ENCODE assay signal across 8 cellular contexts in the genomic region with DNA sequence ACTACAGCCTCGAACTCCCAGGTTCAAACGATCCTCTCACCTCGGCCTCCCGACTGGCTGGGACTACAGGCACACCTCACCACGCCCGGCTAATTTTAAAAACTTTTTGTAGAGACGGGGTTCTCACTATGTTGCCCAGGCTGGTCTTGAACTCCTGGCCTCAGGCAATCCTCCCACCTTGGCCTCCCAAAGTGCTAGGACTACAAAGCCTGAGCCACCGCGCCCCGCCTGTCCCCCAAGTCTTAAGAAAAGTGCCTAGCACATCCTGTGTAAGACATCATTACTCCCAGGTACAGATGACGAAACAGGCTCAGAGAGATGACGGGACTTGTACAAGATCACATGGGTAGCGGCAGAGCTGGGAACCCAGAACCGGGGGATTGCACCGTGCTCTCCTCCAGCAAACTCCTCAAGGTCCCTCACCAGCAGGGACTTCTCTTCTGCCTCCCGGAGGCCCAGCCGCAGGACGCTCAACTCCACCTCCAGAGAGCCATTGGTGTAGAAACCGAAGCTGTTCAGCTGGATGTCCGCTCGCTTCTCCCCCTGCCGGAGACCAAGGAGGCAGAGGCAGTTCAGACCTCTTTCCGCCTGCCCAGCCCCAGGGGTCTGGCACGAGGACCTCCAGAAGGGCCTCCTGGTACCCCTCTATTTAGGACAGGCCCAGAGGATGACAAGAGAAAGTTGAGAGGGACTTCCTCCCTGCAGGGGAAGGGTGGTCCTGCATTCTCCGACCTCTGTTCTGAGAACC. TPM values are rescaled to one million over a fixed set of nuclear protein-coding genes. Genes with fewer than 3 reads are reported as not detected.
DNase-seq lines count a peak whose midpoint lies in the region; ATAC-seq and TF ChIP-seq lines count a peak whose summit lies in the region.

No MANE protein-coding gene starts in this region.

- H3K4me3 ChIP-seq in HUES6 (ENCODE audit: low read depth, low read length) (peak overlapping the region; percentile 87), osteoblast (ENCODE audit: insufficient read depth, low read length) (peak overlapping the region; percentile 93)

- TF ChIP-seq CTCF in osteoblast (IDR thresholded peaks at IDR 0.05; ENCODE audit: extremely low read depth, low read depth, low read length) (peak; percentile 79), type B pancreatic cell (conservative IDR thresholded peaks at IDR 0.05) (peak; percentile 73)

- peak overlapping the region; percentile 96 for H3K27ac Mint-ChIP-seq in activated naive CD8-positive, alpha-beta T cell
- H3K27ac Mint-ChIP-seq in type B pancreatic cell: peak overlapping the region; percentile 93

- H3K4me1 Mint-ChIP-seq in activated naive CD8-positive, alpha-beta T cell (ENCODE audit: low read depth): peaks cover 30% of the 10 kb centered on the region
- H3K4me1 Mint-ChIP-seq in type B pancreatic cell (ENCODE audit: unreplicated experiment): peaks cover 24% of the 10 kb centered on the region

- no peaks in the 10 kb centered on the region for H3K27me3 Mint-ChIP-seq in activated naive CD8-positive, alpha-beta T cell
- H3K27me3 Mint-ChIP-seq in type B pancreatic cell: no peaks in the 10 kb centered on the region

- peaks cover 4% of the 10 kb centered on the region for H4K20me1 ChIP-seq in osteoblast (ENCODE audit: insufficient read depth, low read length)

- H3K9ac ChIP-seq in HUES6 (ENCODE audit: low read length): peak overlapping the region; percentile 91

- peaks cover 22% of the 10 kb centered on the region for H3K36me3 ChIP-seq in HUES6 (ENCODE audit: control insufficient read depth, insufficient read depth, low read length)
- no peaks in the 10 kb centered on the region for H3K36me3 ChIP-seq in osteoblast (ENCODE audit: insufficient read depth, low read length)

- DNase-seq in DMS 273 treated with DMSO at 0.1 percent for 48 hours (lab: John Stamatoyannopoulos, UW) (peak; percentile 42), Right ventricle myocardium inferior (ENCODE audit: missing footprints) (peak; percentile 85), osteoblast (ENCODE audit: insufficient read length, low spot score, missing footprints) (peak; percentile 100), type B pancreatic cell (ENCODE audit: extremely low spot score, unreplicated experiment) (no peak)

- peak overlapping the region; percentile 97 for H3K4me3 Mint-ChIP-seq in activated naive CD8-positive, alpha-beta T cell
- H3K4me3 Mint-ChIP-seq in type B pancreatic cell: peak overlapping the region; percentile 96

- H3K27ac ChIP-seq in HUES6 (ENCODE audit: low read depth, low read length): peak overlapping the region; percentile 99; the same call in 1 of the 2 replicates
- peak overlapping the region; percentile 84 for H3K27ac ChIP-seq in osteoblast (ENCODE audit: low read depth, low read length)

- H3K9me3 ChIP-seq in HUES6 (ENCODE audit: control insufficient read depth, insufficient read depth, low read depth, low read length): no peaks in the 10 kb centered on the region
- H3K9me3 ChIP-seq in osteoblast (ENCODE audit: low read depth, low read length): no peaks in the 10 kb centered on the region

- intact Hi-C loops in Right ventricle myocardium inferior (cut with DNase I): loop anchor here (2.0 kb wide), 2 partner anchors 126 to 220 kb away; no protein-coding TSS in a partner anchor

- H3K4me1 ChIP-seq in HUES6 (ENCODE audit: control insufficient read depth, insufficient read depth, low read length) (peaks cover 33% of the 10 kb centered on the region), osteoblast (ENCODE audit: insufficient read depth, low read length) (peaks cover 27% of the 10 kb centered on the region)

- ATAC-seq in SK-N-SH treated with all-trans-retinoic acid at 6 μM for 48 hours: peak; percentile 61
- ATAC-seq in Right ventricle myocardium inferior: peak; percentile 10
- ATAC-seq in HG03175 (IDR thresholded peaks at IDR 0.05; ENCODE audit: unreplicated experiment): no peak

- no peaks in the 10 kb centered on the region for H3K9me3 Mint-ChIP-seq in activated naive CD8-positive, alpha-beta T cell (ENCODE audit: low read depth)
- no peaks in the 10 kb centered on the region for H3K9me3 Mint-ChIP-seq in type B pancreatic cell

- H2AFZ ChIP-seq in osteoblast (ENCODE audit: low read length): peak overlapping the region; percentile 92

- H3K36me3 Mint-ChIP-seq in activated naive CD8-positive, alpha-beta T cell: peaks cover 6% of the 10 kb centered on the region
- H3K36me3 Mint-ChIP-seq in type B pancreatic cell: no peaks in the 10 kb centered on the region

- H3K4me2 ChIP-seq in osteoblast (ENCODE audit: insufficient read depth, low read length): peak overlapping the region; percentile 83

- peaks cover 22% of the 10 kb centered on the region for H3K79me2 ChIP-seq in osteoblast (ENCODE audit: insufficient read depth, low read length)

- no peaks in the 10 kb centered on the region for H3K27me3 ChIP-seq in HUES6 (ENCODE audit: control insufficient read depth, insufficient read depth, low read length)
- no peaks in the 10 kb centered on the region for H3K27me3 ChIP-seq in osteoblast (ENCODE audit: insufficient read depth, low read length)

TF ChIP-seq in SK-N-SH treated with all-trans-retinoic acid at 6 μM for 48 hours, 23 proteins besides CTCF, POLR2A, EP300 and RAD21:
- TF ChIP-seq, protein P1, sequence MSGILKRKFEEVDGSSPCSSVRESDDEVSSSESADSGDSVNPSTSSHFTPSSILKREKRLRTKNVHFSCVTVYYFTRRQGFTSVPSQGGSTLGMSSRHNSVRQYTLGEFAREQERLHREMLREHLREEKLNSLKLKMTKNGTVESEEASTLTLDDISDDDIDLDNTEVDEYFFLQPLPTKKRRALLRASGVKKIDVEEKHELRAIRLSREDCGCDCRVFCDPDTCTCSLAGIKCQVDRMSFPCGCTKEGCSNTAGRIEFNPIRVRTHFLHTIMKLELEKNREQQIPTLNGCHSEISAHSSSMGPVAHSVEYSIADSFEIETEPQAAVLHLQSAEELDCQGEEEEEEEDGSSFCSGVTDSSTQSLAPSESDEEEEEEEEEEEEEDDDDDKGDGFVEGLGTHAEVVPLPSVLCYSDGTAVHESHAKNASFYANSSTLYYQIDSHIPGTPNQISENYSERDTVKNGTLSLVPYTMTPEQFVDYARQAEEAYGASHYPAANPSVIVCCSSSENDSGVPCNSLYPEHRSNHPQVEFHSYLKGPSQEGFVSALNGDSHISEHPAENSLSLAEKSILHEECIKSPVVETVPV (CRISPR knock-in tag; IDR thresholded peaks at IDR 0.05): no peak
- no peak for TF ChIP-seq OSR1 (CRISPR knock-in tag; IDR thresholded peaks at IDR 0.05)
- no peak for TF ChIP-seq CSDC2 (CRISPR knock-in tag; IDR thresholded peaks at IDR 0.05)
- no peak for TF ChIP-seq ARNTL (CRISPR knock-in tag; IDR thresholded peaks at IDR 0.05; ENCODE audit: borderline replicate concordance, low read depth)
- no peak for TF ChIP-seq ZFP30 (CRISPR knock-in tag; IDR thresholded peaks at IDR 0.05)
- TF ChIP-seq GLIS3 (CRISPR knock-in tag; IDR thresholded peaks at IDR 0.05): no peak
- TF ChIP-seq, protein P2, sequence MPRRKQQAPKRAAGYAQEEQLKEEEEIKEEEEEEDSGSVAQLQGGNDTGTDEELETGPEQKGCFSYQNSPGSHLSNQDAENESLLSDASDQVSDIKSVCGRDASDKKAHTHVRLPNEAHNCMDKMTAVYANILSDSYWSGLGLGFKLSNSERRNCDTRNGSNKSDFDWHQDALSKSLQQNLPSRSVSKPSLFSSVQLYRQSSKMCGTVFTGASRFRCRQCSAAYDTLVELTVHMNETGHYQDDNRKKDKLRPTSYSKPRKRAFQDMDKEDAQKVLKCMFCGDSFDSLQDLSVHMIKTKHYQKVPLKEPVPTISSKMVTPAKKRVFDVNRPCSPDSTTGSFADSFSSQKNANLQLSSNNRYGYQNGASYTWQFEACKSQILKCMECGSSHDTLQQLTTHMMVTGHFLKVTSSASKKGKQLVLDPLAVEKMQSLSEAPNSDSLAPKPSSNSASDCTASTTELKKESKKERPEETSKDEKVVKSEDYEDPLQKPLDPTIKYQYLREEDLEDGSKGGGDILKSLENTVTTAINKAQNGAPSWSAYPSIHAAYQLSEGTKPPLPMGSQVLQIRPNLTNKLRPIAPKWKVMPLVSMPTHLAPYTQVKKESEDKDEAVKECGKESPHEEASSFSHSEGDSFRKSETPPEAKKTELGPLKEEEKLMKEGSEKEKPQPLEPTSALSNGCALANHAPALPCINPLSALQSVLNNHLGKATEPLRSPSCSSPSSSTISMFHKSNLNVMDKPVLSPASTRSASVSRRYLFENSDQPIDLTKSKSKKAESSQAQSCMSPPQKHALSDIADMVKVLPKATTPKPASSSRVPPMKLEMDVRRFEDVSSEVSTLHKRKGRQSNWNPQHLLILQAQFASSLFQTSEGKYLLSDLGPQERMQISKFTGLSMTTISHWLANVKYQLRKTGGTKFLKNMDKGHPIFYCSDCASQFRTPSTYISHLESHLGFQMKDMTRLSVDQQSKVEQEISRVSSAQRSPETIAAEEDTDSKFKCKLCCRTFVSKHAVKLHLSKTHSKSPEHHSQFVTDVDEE (CRISPR knock-in tag; IDR thresholded peaks at IDR 0.05): no peak
- TF ChIP-seq PPARA (CRISPR knock-in tag; IDR thresholded peaks at IDR 0.05; ENCODE audit: borderline replicate concordance): no peak
- peak; percentile 97 for TF ChIP-seq ZFP3 (CRISPR knock-in tag; IDR thresholded peaks at IDR 0.05)
TF ChIP-seq in SK-N-SH treated with all-trans-retinoic acid at 6 μM for 48 hours: peak in this region for 1.

RNA-seq across cellular contexts. Expression of a gene that starts 1.0 kb away (rescaled TPM):
- total RNA-seq in Right ventricle myocardium inferior (23.9 TPM), osteoblast (42.3 and 52.2 TPM in 2 replicates), type B pancreatic cell (ENCODE audit: low replicate concordance) (55.4 and 56.1 TPM in 2 replicates)

RNA-seq across cellular contexts. Expression of a gene that starts 3.1 kb away (rescaled TPM):
- total RNA-seq in Right ventricle myocardium inferior: 147 TPM
- total RNA-seq in osteoblast: 32.4 and 36.2 TPM in 2 replicates
- total RNA-seq in type B pancreatic cell (ENCODE audit: low replicate concordance): 35.1 and 42.3 TPM in 2 replicates

RNA-seq across cellular contexts. Expression of a gene that starts 15.9 kb away (rescaled TPM):
- 482 TPM for total RNA-seq in Right ventricle myocardium inferior
- 5.0 and 14.1 TPM in 2 replicates for total RNA-seq in osteoblast
- 8.2 and 14.2 TPM in 2 replicates for total RNA-seq in type B pancreatic cell (ENCODE audit: low replicate concordance)

RNA-seq across cellular contexts. Expression of a gene that starts 30.9 kb away (rescaled TPM):
- total RNA-seq in Right ventricle myocardium inferior (not detected), osteoblast (not detected in 2 replicates), type B pancreatic cell (ENCODE audit: low replicate concordance) (17.4 and 47.5 TPM in 2 replicates)

RNA-seq across cellular contexts. Expression of a gene that starts 36.2 kb away (rescaled TPM):
- total RNA-seq in Right ventricle myocardium inferior (3.1 TPM), osteoblast (0.36 TPM in 1 of 2 replicates, not detected in the other), type B pancreatic cell (ENCODE audit: low replicate concordance) (not detected in 2 replicates)

Comparison
In these comparisons a context has a peak if more than half of its experiments do, and no peak if none do; other contexts are left out.
1. RNA of a gene that starts 15.9 kb away (total RNA-seq): 482 TPM in Right ventricle myocardium inferior (single experiment); 5.0 to 14.1 TPM in osteoblast and 8.2 to 14.2 TPM in type B pancreatic cell; every median in the first group is over 10 times any median in the second.